In genomic region chr14:92748259-92749016, GRCh38 we compare ENCODE assay signal across 8 cellular contexts. TPM values are rescaled to one million over a fixed set of nuclear protein-coding genes. Genes with fewer than 3 reads are reported as not detected.
DNase-seq lines count a peak whose midpoint lies in the region; ATAC-seq and TF ChIP-seq lines count a peak whose summit lies in the region.

LGMN (minus strand) TSS chr14:92748627; CDS start chr14:92732786, 15,841 bp downstream.

- peak; percentile 98 for DNase-seq in DMS 273 (lab: John Stamatoyannopoulos, UW; ENCODE audit: unreplicated experiment)
- peak; percentile 89 for DNase-seq in SHP77 treated with DMSO at 0.1 percent for 48 hours (lab: John Stamatoyannopoulos, UW)
- peak; percentile 80 to 82 for DNase-seq in activated naive CD4-positive, alpha-beta T cell treated with anti-CD3 and anti-CD28 coated beads, Interleukin-2, amount 50 U/mL, for 72 hours (ENCODE audit: low spot score in 2 of 2)
- DNase-seq in germinal center (ENCODE audit: low spot score) = peak; percentile 90

- peaks cover 0 to 4% (median 2%) of the 10 kb centered on the region in 3 donors for H3K9me3 Mint-ChIP-seq in IgD-negative memory B cell
- peaks cover 0 to 7% of the 10 kb centered on the region in 2 donors for H3K9me3 Mint-ChIP-seq in activated naive CD4-positive, alpha-beta T cell treated with anti-CD3 and anti-CD28 coated beads, Interleukin-2, amount 50 U/mL, for 72 hours

- no peaks in the 10 kb centered on the region for H3K36me3 ChIP-seq in neutrophil
- no peaks in the 10 kb centered on the region for H3K36me3 ChIP-seq in subcutaneous abdominal adipose tissue (ENCODE audit: control insufficient read depth in 5 of 5, insufficient read depth in 5 of 5, low read length in 5 of 5)

- H3K4me3 Mint-ChIP-seq in IgD-negative memory B cell = peak within 1 kb of the TSS; percentile 91 to 96 (median 94)

- H3K9me3 ChIP-seq in neutrophil (peaks cover 10% of the 10 kb centered on the region), subcutaneous abdominal adipose tissue (ENCODE audit: control insufficient read depth in 5 of 5, low read length in 5 of 5) (no peaks in the 10 kb centered on the region)

- no peak for TF ChIP-seq CTCF in neutrophil (IDR thresholded peaks at IDR 0.05)

- H3K4me3 ChIP-seq in neutrophil (ENCODE audit: low read depth in 1 of 2, low read length in 1 of 2) (peak within 1 kb of the TSS; percentile 3 to 34), subcutaneous abdominal adipose tissue (ENCODE audit: low read depth in 1 of 5, low read length in 5 of 5) (peak within 1 kb of the TSS; percentile 87 to 94 (median 92))

- H3K27ac Mint-ChIP-seq in IgD-negative memory B cell = peak within 1 kb of the TSS; percentile 86 to 98 (median 93)
- peak within 1 kb of the TSS in 1 of 2 donors; percentile 36 for H3K27ac Mint-ChIP-seq in activated naive CD4-positive, alpha-beta T cell treated with anti-CD3 and anti-CD28 coated beads, Interleukin-2, amount 50 U/mL, for 72 hours

- H3K27ac ChIP-seq in neutrophil = no peak within 1 kb of the TSS
- H3K27ac ChIP-seq in subcutaneous abdominal adipose tissue (ENCODE audit: low read depth, low read length) = peak within 1 kb of the TSS; percentile 80

- peaks cover 43 to 46% (median 46%) of the 10 kb centered on the region in 3 donors for H3K4me1 Mint-ChIP-seq in IgD-negative memory B cell

- peaks cover 79% of the 10 kb centered on the region for H3K27me3 ChIP-seq in neutrophil
- no peaks in the 10 kb centered on the region for H3K27me3 ChIP-seq in subcutaneous abdominal adipose tissue (ENCODE audit: control insufficient read depth in 5 of 5, insufficient read depth in 4 of 5, low read length in 5 of 5)

- H3K36me3 Mint-ChIP-seq in IgD-negative memory B cell = peaks cover 6% of the 10 kb centered on the region
- peaks cover 8 to 15% of the 10 kb centered on the region in 2 donors for H3K36me3 Mint-ChIP-seq in activated naive CD4-positive, alpha-beta T cell treated with anti-CD3 and anti-CD28 coated beads, Interleukin-2, amount 50 U/mL, for 72 hours

- H3K4me1 ChIP-seq in neutrophil (ENCODE audit: control insufficient read depth in 1 of 2, insufficient read depth in 1 of 2, low read depth in 1 of 2, low read length in 1 of 2) (peaks cover 9 to 13% of the 10 kb centered on the region in 2 experiments), subcutaneous abdominal adipose tissue (ENCODE audit: control insufficient read depth in 5 of 5, insufficient read depth in 5 of 5, low read length in 5 of 5) (peaks cover 3 to 25% (median 22%) of the 10 kb centered on the region in 5 donors)

- H3K27me3 Mint-ChIP-seq in IgD-negative memory B cell = no peaks in the 10 kb centered on the region

- H3K9ac ChIP-seq in subcutaneous abdominal adipose tissue (ENCODE audit: low read length in 5 of 5) = peak within 1 kb of the TSS; percentile 78 to 97 (median 91)

- peak; percentile 78 for ATAC-seq in GM21515 (IDR thresholded peaks at IDR 0.05; ENCODE audit: unreplicated experiment)
- peak; percentile 90 to 96 for ATAC-seq in activated naive CD4-positive, alpha-beta T cell treated with anti-CD3 and anti-CD28 coated beads, Interleukin-2, amount 50 U/mL, for 72 hours

RNA-seq across cellular contexts. Expression of gene LGMN, which starts in this region (rescaled TPM):
- polyA plus RNA-seq in IgD-negative memory B cell = 25.1 TPM
- 1 to 10 TPM; 1.2 to 3.8 TPM for total RNA-seq in activated naive CD4-positive, alpha-beta T cell treated with anti-CD3 and anti-CD28 coated beads, Interleukin-2, amount 50 U/mL, for 72 hours
